ENCODE assay signal across 2 cellular contexts in the genomic region with DNA sequence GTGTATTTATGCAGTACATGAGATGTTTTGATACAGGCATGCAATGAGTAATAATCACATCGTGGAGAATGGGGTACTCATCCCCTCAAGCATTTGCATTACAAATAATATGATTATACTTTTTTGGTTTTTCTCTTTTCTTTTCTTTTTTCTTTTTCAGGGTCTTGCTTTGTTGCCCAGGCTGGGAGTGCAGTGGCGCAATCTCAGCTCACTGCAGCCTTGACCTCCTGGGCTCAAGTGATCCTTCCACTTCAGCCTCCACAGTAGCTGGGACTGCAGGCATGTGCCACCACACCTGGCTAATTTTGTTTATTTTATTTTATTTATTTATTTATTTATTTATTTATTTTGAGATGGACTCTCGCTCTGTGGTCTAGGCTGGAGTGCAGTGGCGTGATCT. TPM values are rescaled to one million over a fixed set of nuclear protein-coding genes. Genes with fewer than 3 reads are reported as not detected.
DNase-seq lines count a peak whose midpoint lies in the region; ATAC-seq, FAIRE-seq and TF ChIP-seq lines count a peak whose summit lies in the region.
"Not testable (repeated sequence)": the region's sequence is repeated elsewhere in the genome, so short reads cannot be mapped to it uniquely, and the experiment has no call there.

No MANE protein-coding gene starts in this region.

- CTCF ChIA-PET in K562 (lab: Yijun Ruan, JAX; ENCODE audit: low intra/inter-chr PET ratio); HepG2 (lab: Yijun Ruan, JAX; ENCODE audit: low intra/inter-chr PET ratio, low total read pairs): not testable (repeated sequence)

- DNase-seq in K562 (ENCODE audit: extremely low read depth in 1 of 4, low spot score in 3 of 4); HepG2 (ENCODE audit: low spot score): not testable (repeated sequence)

- not testable (repeated sequence) for TF ChIP-seq RAD21 in K562 (CRISPR knock-in tag; conservative IDR thresholded peaks at IDR 0.05 in 1 of 2, IDR thresholded peaks at IDR 0.05 in 1 of 2); HepG2 (CRISPR knock-in tag; IDR thresholded peaks at IDR 0.05)

- not testable (repeated sequence) for H3K9me1 ChIP-seq in K562 (ENCODE audit: control insufficient read depth, insufficient read depth, low read length)

- not testable (repeated sequence) for BruUV-seq in K562 (replicated peaks; lab: Mats Ljungman, UMichigan); HepG2 (replicated peaks; lab: Mats Ljungman, UMichigan)

- H3K36me3 ChIP-seq in K562 (ENCODE audit: control insufficient read depth, insufficient read depth, low read length); HepG2 (replicated peaks in 1 of 2; ENCODE audit: control insufficient read depth in 1 of 2, insufficient read depth in 2 of 2, low read length in 2 of 2): not testable (repeated sequence)

- H2AFZ ChIP-seq in K562 (ENCODE audit: low read depth, low read length); HepG2 (ENCODE audit: low read length): not testable (repeated sequence)

- not testable (repeated sequence) for ATAC-seq in K562, HepG2

- peaks cover 5 to 14% of the 10 kb centered on the region in 2 experiments; a peak in 4 of 5 replicates for H3K27me3 ChIP-seq in K562 (ENCODE audit: control insufficient read depth in 2 of 2, insufficient read depth in 2 of 2, low read length in 2 of 2)
- H3K27me3 ChIP-seq in HepG2 (ENCODE audit: control insufficient read depth in 1 of 2, insufficient read depth in 2 of 2, low read length in 2 of 2), result not testable (repeated sequence)

- not testable (repeated sequence) for H3K4me2 ChIP-seq in K562 (ENCODE audit: insufficient read depth, low read length); HepG2 (ENCODE audit: low read depth, low read length)

- in situ Hi-C loops in K562 (cut with MboI); HepG2 (cut with HindIII; ENCODE audit: extremely low pct_ligation_motif_present, low pct_unique_long_range_greater_than_20kb): not testable (repeated sequence)

- H3K4me3 ChIP-seq in K562; HepG2 (replicated peaks in 1 of 3; ENCODE audit: insufficient read depth in 1 of 3, low read depth in 2 of 3, low read length in 3 of 3): not testable (repeated sequence)

- intact Hi-C loops in K562 (cut with micrococcal nuclease); HepG2 (cut with micrococcal nuclease; ENCODE audit: unreplicated experiment): not testable (repeated sequence)

- not testable (repeated sequence) for H3K9me3 ChIP-seq in K562 (replicated peaks; ENCODE audit: control insufficient read depth, insufficient read depth, low read depth, low read length); HepG2 (ENCODE audit: low read length)

- 13% methylated on average over 4 of the region's 4 CpGs for WGBS in K562 (ENCODE audit: insufficient coverage, low coverage, missing lambda C conversion rate)
- WGBS in HepG2 (ENCODE audit: low lambda C conversion rate), result 70% methylated on average over 4 of the region's 4 CpGs

- TF ChIP-seq POLR2A in K562 (conservative IDR thresholded peaks at IDR 0.05); HepG2 (IDR thresholded peaks at IDR 0.05; ENCODE audit: insufficient read depth in 1 of 2, low read depth in 2 of 2, low read length in 2 of 2): not testable (repeated sequence)

- H3K9ac ChIP-seq in K562 (ENCODE audit: insufficient read depth in 1 of 2, low read depth in 2 of 2, low read length in 2 of 2); HepG2 (ENCODE audit: insufficient read depth, low read depth, low read length): not testable (repeated sequence)

- H4K20me1 ChIP-seq in K562 (replicated peaks; ENCODE audit: control insufficient read depth, insufficient read depth, low read length); HepG2 (ENCODE audit: insufficient read depth, low read length): not testable (repeated sequence)

- not testable (repeated sequence) for H3K4me1 ChIP-seq in K562 (replicated peaks in 1 of 2; ENCODE audit: control insufficient read depth in 2 of 2, insufficient read depth in 2 of 2, low read length in 2 of 2)
- H3K4me1 ChIP-seq in HepG2 (ENCODE audit: insufficient read depth, low read length), result peaks cover 32% of the 10 kb centered on the region

- not testable (repeated sequence) for TF ChIP-seq CTCF in K562 (IDR thresholded peaks at IDR 0.05 in 2 of 3, conservative IDR thresholded peaks at IDR 0.05 in 1 of 3; ENCODE audit: insufficient read depth in 2 of 3, low read depth in 1 of 3, low read length in 3 of 3); HepG2 (CRISPR knock-in tag; IDR thresholded peaks at IDR 0.05)

- TF ChIP-seq EP300 in K562 (IDR thresholded peaks at IDR 0.05; ENCODE audit: low read length); HepG2 (IDR thresholded peaks at IDR 0.05; ENCODE audit: low read depth in 2 of 2, low read length in 2 of 2); HepG2 (CRISPR knock-in tag; IDR thresholded peaks at IDR 0.05; ENCODE audit: borderline replicate concordance): not testable (repeated sequence)

- H3K79me2 ChIP-seq in K562 (ENCODE audit: control insufficient read depth, insufficient read depth, low read length); HepG2 (ENCODE audit: insufficient read depth, low read length): not testable (repeated sequence)

- not testable (repeated sequence) for FAIRE-seq in K562 (lab: Jason Lieb, UNC); HepG2 (lab: Jason Lieb, UNC)

- POLR2A ChIA-PET in K562 (lab: Yijun Ruan, JAX) (interaction anchor here (1.1 kb wide), 1 partner anchor 37 kb away, joined by 3 read pairs; the partner anchor contains the start of gene PPIH), HepG2 (lab: Yijun Ruan, JAX) (interaction anchor here (1.2 to 2.0 kb wide), 2 partner anchors 11 to 61 kb away, joined by 3 to 8 read pairs; partner anchors contain the start of gene YBX1)

- not testable (repeated sequence) for H3K27ac ChIP-seq in K562 (ENCODE audit: extremely low read depth, low read depth, low read length); HepG2 (ENCODE audit: extremely low read length, insufficient read depth, low read length)

TF ChIP-seq in K562, 482 proteins besides CTCF, POLR2A, EP300 and RAD21:
- peak; percentile 54; the same call in 1 of the 2 replicates for TF ChIP-seq ZNF121 (CRISPR knock-in tag; conservative IDR thresholded peaks at IDR 0.05)

RNA-seq across cellular contexts. Expression of gene PPIH, which starts 37.0 kb away (rescaled TPM):
- 75.0 and 80.3 TPM in 2 replicates for total RNA-seq in K562 (2011; cell fraction: chromatin; rRNA removed; ENCODE audit: low replicate concordance)
- 68.6 and 71.4 TPM in 2 replicates for total RNA-seq in K562 (2011; cell fraction: nucleolus; rRNA removed)
- total RNA-seq in K562 (2011; cell fraction: nucleoplasm; rRNA removed), result 71.1 and 74.3 TPM in 2 replicates
- total RNA-seq in K562 (2014; rRNA removed), result 193 and 231 TPM in 2 replicates
- total RNA-seq in K562 (2014; rRNA removed; fragmentation: Illumina TruSeq; extraction: Trizol), result 277 and 303 TPM in 2 replicates
- total RNA-seq in K562 (2015; rRNA removed; fragmentation: Illumina TruSeq; extraction: Trizol), result 287 and 304 TPM in 2 replicates
- total RNA-seq in K562 (2021), result 197 and 199 TPM in 2 replicates
- polyA plus RNA-seq in K562 (2011; rRNA removed), result 269 and 324 TPM in 2 replicates
- polyA plus RNA-seq in K562 (2011; cell fraction: cytosol; rRNA removed), result 135 and 372 TPM in 2 replicates
- 78.2 and 125 TPM in 2 replicates for polyA plus RNA-seq in K562 (2011; cell fraction: nucleus; rRNA removed)
- 133 and 272 TPM in 2 replicates for polyA plus RNA-seq in K562 (2012)
- 417 and 450 TPM in 2 replicates for polyA plus RNA-seq in K562 (2014; fragmentation: Illumina TruSeq; extraction: Trizol)
- polyA plus RNA-seq in K562 (2014; fragmentation: Nextera tagmentation; extraction: Ambion mirVana), result 100 to 1,000 TPM; 221 to 265 TPM
- polyA plus RNA-seq in K562 (2014; rRNA removed), result 434 and 470 TPM in 2 replicates
- 136 and 141 TPM in 2 replicates for polyA minus RNA-seq in K562 (2011; rRNA and poly(A)+ RNA removed)
- 47.2 and 68.5 TPM in 2 replicates for polyA minus RNA-seq in K562 (2011; cell fraction: cytosol; rRNA and poly(A)+ RNA removed)
- 51.0 and 84.4 TPM in 2 replicates for polyA minus RNA-seq in K562 (2011; cell fraction: nucleus; rRNA and poly(A)+ RNA removed)
- total RNA-seq in HepG2 (2016; rRNA removed; fragmentation: Illumina TruSeq; extraction: Trizol), result 72.6 and 93.3 TPM in 2 replicates
- 20.2 and 21.3 TPM in 2 replicates for total RNA-seq in HepG2 (2016; cell fraction: cytosol; rRNA removed; fragmentation: Illumina TruSeq; extraction: Trizol; ENCODE audit: low read depth)
- total RNA-seq in HepG2 (2016; cell fraction: insoluble cytoplasmic fraction; rRNA removed; fragmentation: Illumina TruSeq; extraction: Trizol), result 76.3 and 109 TPM in 2 replicates
- 24.6 and 26.1 TPM in 2 replicates for total RNA-seq in HepG2 (2016; cell fraction: membrane; rRNA removed; fragmentation: Illumina TruSeq; extraction: Trizol)
- 37.4 and 40.5 TPM in 2 replicates for total RNA-seq in HepG2 (2016; cell fraction: nucleus; rRNA removed; fragmentation: Illumina TruSeq; extraction: Trizol)
- 18.7 and 29.9 TPM in 2 replicates for polyA plus RNA-seq in HepG2 (2011; rRNA removed)
- polyA plus RNA-seq in HepG2 (2011; cell fraction: cytosol; rRNA removed), result 22.9 and 28.2 TPM in 2 replicates
- polyA plus RNA-seq in HepG2 (2011; cell fraction: nucleus; rRNA removed), result 14.9 TPM in 2 replicates
- 11.7 and 27.7 TPM in 2 replicates for polyA plus RNA-seq in HepG2 (2012)
- polyA plus RNA-seq in HepG2 (2016; cell fraction: cytosol; fragmentation: Illumina TruSeq; extraction: Trizol; ENCODE audit: low read depth), result 19.5 and 21.5 TPM in 2 replicates
- polyA plus RNA-seq in HepG2 (2016; cell fraction: insoluble cytoplasmic fraction; fragmentation: Illumina TruSeq; extraction: Trizol; ENCODE audit: low read depth), result 116 and 122 TPM in 2 replicates
- 20.9 and 23.8 TPM in 2 replicates for polyA plus RNA-seq in HepG2 (2016; cell fraction: membrane; fragmentation: Illumina TruSeq; extraction: Trizol; ENCODE audit: low read depth)
- polyA plus RNA-seq in HepG2 (2016; cell fraction: nucleus; fragmentation: Illumina TruSeq; extraction: Trizol; ENCODE audit: insufficient read depth, low read depth), result 53.7 and 57.5 TPM in 2 replicates
- polyA minus RNA-seq in HepG2 (2011; rRNA and poly(A)+ RNA removed; ENCODE audit: low replicate concordance), result 10.2 and 39.1 TPM in 2 replicates
- 5.0 and 11.2 TPM in 2 replicates for polyA minus RNA-seq in HepG2 (2011; cell fraction: cytosol; rRNA and poly(A)+ RNA removed)
- polyA minus RNA-seq in HepG2 (2011; cell fraction: nucleus; rRNA and poly(A)+ RNA removed), result 20.1 and 20.9 TPM in 2 replicates
